11 cellular contexts compared by ENCODE assay signal in the genomic region with DNA sequence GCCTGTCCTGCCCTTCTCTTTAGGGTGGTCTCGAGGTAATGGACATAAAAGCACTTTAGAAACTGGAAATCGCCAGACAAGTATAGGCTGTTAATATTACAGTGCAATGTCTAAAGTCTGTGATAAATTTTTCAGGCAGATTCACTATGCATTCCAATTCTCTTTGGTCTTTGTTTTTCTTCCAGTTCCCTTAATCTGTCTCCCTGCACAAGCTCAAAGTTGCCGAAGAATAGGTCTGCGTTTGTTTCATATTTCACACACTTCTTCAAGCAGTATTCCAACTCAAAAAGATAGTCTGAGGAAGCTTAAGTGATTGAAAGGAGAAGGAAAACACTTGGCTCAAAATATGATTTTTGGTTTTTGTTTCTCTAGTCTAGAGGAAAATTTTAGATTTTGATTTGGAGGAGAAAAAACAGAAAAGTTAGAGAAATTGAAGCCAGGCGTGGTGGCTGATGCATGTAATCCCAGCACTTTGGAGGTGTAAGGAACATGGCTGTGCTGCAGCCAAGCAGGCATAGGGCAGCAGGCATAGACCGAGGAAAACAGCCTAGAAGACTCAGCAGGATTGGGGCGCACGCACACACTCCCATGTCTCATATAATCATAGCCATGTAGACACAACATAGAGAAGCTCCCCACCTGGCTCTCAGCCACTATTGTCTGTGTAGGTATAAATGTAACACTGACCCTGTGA.
A peak's percentile ranks its signal among the peaks of the same experiment; 100 is the strongest.
DNase-seq lines count a peak whose midpoint lies in the region; ATAC-seq and TF ChIP-seq lines count a peak whose summit lies in the region.
"Had no signal": no experiment of that assay in that cellular context is flagged by ENCODE, and none has a peak within 500 bp of the region (broad histone marks: within the 10 kb centered on the region; RNA-seq: fewer than 3 reads in every experiment).

No MANE protein-coding gene starts in this region.

- H3K27ac Mint-ChIP-seq in naive thymus-derived CD4-positive, alpha-beta T cell = no peak overlapping the region
- H3K27ac Mint-ChIP-seq: activated CD4-positive, alpha-beta T cell treated with anti-CD3 and anti-CD28 coated beads, Interleukin-2, amount 10 ng/mL, durations not matched to agents 7 days and 5 days had no signal

- no peak overlapping the region for H3K4ac ChIP-seq in mesenchymal stem cell (ENCODE audit: low read depth in 1 of 2, low read length in 2 of 2)

- POLR2A ChIA-PET in naive thymus-derived CD4-positive, alpha-beta T cell (lab: Charles Lee) = no interaction called here

- ATAC-seq in thoracic aorta (ENCODE audit: insufficient number of reproducible peaks, low FRiP score, low read depth) = no peak
- ATAC-seq in naive thymus-derived CD4-positive, alpha-beta T cell = no peak

- no peaks in the 10 kb centered on the region for H3K9me3 Mint-ChIP-seq in naive thymus-derived CD4-positive, alpha-beta T cell
- H3K9me3 Mint-ChIP-seq: activated CD4-positive, alpha-beta T cell treated with anti-CD3 and anti-CD28 coated beads, Interleukin-2, amount 10 ng/mL, durations not matched to agents 7 days and 5 days had no signal

- H3K36me3 Mint-ChIP-seq in naive thymus-derived CD4-positive, alpha-beta T cell = no peaks in the 10 kb centered on the region

- no peak overlapping the region for H4K91ac ChIP-seq in mesenchymal stem cell (ENCODE audit: low read length)

- no peak overlapping the region for H2BK5ac ChIP-seq in mesenchymal stem cell (ENCODE audit: low read depth, low read length, poor library complexity, severe bottlenecking)

- peak overlapping the region; percentile 48 for H3K4me2 ChIP-seq in mesenchymal stem cell (ENCODE audit: low read length, poor library complexity, severe bottlenecking)

- H2BK15ac ChIP-seq in mesenchymal stem cell (ENCODE audit: low read depth, poor library complexity, severe bottlenecking) = no peak overlapping the region

- H2AFZ ChIP-seq in mesenchymal stem cell (ENCODE audit: low read depth, low read length) = no peak overlapping the region

- no peak overlapping the region for H3K23ac ChIP-seq in mesenchymal stem cell (ENCODE audit: low read length in 2 of 2)

- H4K8ac ChIP-seq in mesenchymal stem cell (ENCODE audit: low read length) = peak overlapping the region; percentile 35

- H2BK120ac ChIP-seq in mesenchymal stem cell (ENCODE audit: low read depth, low read length) = no peak overlapping the region

- peak overlapping the region; percentile 61 for H2AK5ac ChIP-seq in mesenchymal stem cell (ENCODE audit: low read length, severe bottlenecking)

- no peak overlapping the region for H3K14ac ChIP-seq in mesenchymal stem cell (ENCODE audit: low read length in 2 of 2)

- H3K27me3 Mint-ChIP-seq in naive thymus-derived CD4-positive, alpha-beta T cell = peaks cover 0 to 11% (median 4%) of the 10 kb centered on the region in 5 donors

- H3K4me1 Mint-ChIP-seq in naive thymus-derived CD4-positive, alpha-beta T cell = peaks cover 0 to 3% (median 0%) of the 10 kb centered on the region in 7 donors
- H3K4me1 Mint-ChIP-seq: activated CD4-positive, alpha-beta T cell treated with anti-CD3 and anti-CD28 coated beads, Interleukin-2, amount 10 ng/mL, durations not matched to agents 7 days and 5 days had no signal

- H2BK12ac ChIP-seq in mesenchymal stem cell (ENCODE audit: low read length in 2 of 2) = no peak overlapping the region

- CTCF ChIA-PET in naive thymus-derived CD4-positive, alpha-beta T cell (lab: Charles Lee) = no interaction called here

- H3K79me1 ChIP-seq in mesenchymal stem cell (replicated peaks; ENCODE audit: low read length, poor library complexity, severe bottlenecking) = no peaks in the 10 kb centered on the region

- peak overlapping the region; percentile 86 to 88 for H3K27ac ChIP-seq in breast epithelium
- H3K27ac ChIP-seq in mesenchymal stem cell (ENCODE audit: low read length, poor library complexity, severe bottlenecking) = peak overlapping the region; percentile 90
- peak overlapping the region; percentile 62 to 70 for H3K27ac ChIP-seq in thoracic aorta
- H3K27ac ChIP-seq in prostate gland = no peak overlapping the region
- H3K27ac ChIP-seq in naive thymus-derived CD4-positive, alpha-beta T cell (ENCODE audit: low read depth, low read length) = no peak overlapping the region

- H3K18ac ChIP-seq in mesenchymal stem cell (ENCODE audit: low read depth in 1 of 2, low read length in 2 of 2) = no peak overlapping the region

- TF ChIP-seq CTCF in HFF-Myc (IDR thresholded peaks at IDR 0.05; ENCODE audit: low read depth, low read length, missing control alignments) (no peak), breast epithelium (IDR thresholded peaks at IDR 0.05) (no peak), thoracic aorta (IDR thresholded peaks at IDR 0.05) (no peak), prostate gland (IDR thresholded peaks at IDR 0.05) (no peak)

- H3K4me1 ChIP-seq in breast epithelium (peaks cover 0 to 4% of the 10 kb centered on the region in 2 donors), mesenchymal stem cell (ENCODE audit: control insufficient read depth, insufficient read depth, low read depth, low read length) (peaks cover 20% of the 10 kb centered on the region), thoracic aorta (ENCODE audit: control insufficient read depth in 1 of 2, low read depth in 2 of 2) (peaks cover 12 to 28% of the 10 kb centered on the region in 2 donors), prostate gland (replicated peaks) (no peaks in the 10 kb centered on the region)
- H3K4me1 ChIP-seq in naive thymus-derived CD4-positive, alpha-beta T cell (ENCODE audit: control insufficient read depth in 2 of 2, insufficient read depth in 2 of 2, low read length in 2 of 2) = no peaks in the 10 kb centered on the region

- no peaks in the 10 kb centered on the region for H3K36me3 ChIP-seq in breast epithelium
- no peaks in the 10 kb centered on the region for H3K36me3 ChIP-seq in mesenchymal stem cell (ENCODE audit: control insufficient read depth in 1 of 2, insufficient read depth in 2 of 2, low read depth in 1 of 2, low read length in 2 of 2)
- no peaks in the 10 kb centered on the region for H3K36me3 ChIP-seq in thoracic aorta
- H3K36me3 ChIP-seq in prostate gland = no peaks in the 10 kb centered on the region
- no peaks in the 10 kb centered on the region for H3K36me3 ChIP-seq in naive thymus-derived CD4-positive, alpha-beta T cell (ENCODE audit: control insufficient read depth in 2 of 3, insufficient read depth in 3 of 3, low read length in 3 of 3)
- H3K36me3 ChIP-seq: Peyer's patch had no signal

- peak overlapping the region; percentile 50 for H3K9ac ChIP-seq in mesenchymal stem cell (ENCODE audit: low read length)

- H3K4me3 ChIP-seq in HFF-Myc (replicated peaks; ENCODE audit: low read depth, low read length) (peak overlapping the region; percentile 16; the same call in 1 of the 2 replicates), breast epithelium (peak overlapping the region in 1 of 3 donors; percentile 35), mesenchymal stem cell (ENCODE audit: insufficient read depth in 1 of 2, low read depth in 1 of 2, low read length in 2 of 2) (peak overlapping the region in 1 of 2 experiments; percentile 63), thoracic aorta (peak overlapping the region; percentile 25), prostate gland (no peak overlapping the region)
- no peak overlapping the region for H3K4me3 ChIP-seq in naive thymus-derived CD4-positive, alpha-beta T cell (ENCODE audit: low read length)
- H3K4me3 ChIP-seq: Peyer's patch had no signal

- no peak overlapping the region for H3K4me3 Mint-ChIP-seq in naive thymus-derived CD4-positive, alpha-beta T cell
- H3K4me3 Mint-ChIP-seq: activated CD4-positive, alpha-beta T cell treated with anti-CD3 and anti-CD28 coated beads, Interleukin-2, amount 10 ng/mL, durations not matched to agents 7 days and 5 days had no signal

- DNase-seq in HFF-Myc (ENCODE audit: extremely low read depth, low read depth) (no peak), breast epithelium (ENCODE audit: low spot score in 2 of 2) (peak in 1 of 2 donors; percentile 21), mesenchymal stem cell (no peak), thoracic aorta (ENCODE audit: low spot score) (no peak), NCI-H1048 (lab: John Stamatoyannopoulos, UW) (no peak), prostate gland (ENCODE audit: low spot score) (no peak)
- DNase-seq in naive thymus-derived CD4-positive, alpha-beta T cell = no peak
- DNase-seq in activated naive CD4-positive, alpha-beta T cell treated with anti-CD3 and anti-CD28 coated beads, Interleukin-2, amount 50 U/mL, for 16 hours = no peak
- DNase-seq: activated CD4-positive, alpha-beta T cell treated with anti-CD3 and anti-CD28 coated beads, Interleukin-2, amount 10 ng/mL, durations not matched to agents 7 days and 5 days; COR-L47 had no signal

- intact Hi-C loops in breast epithelium (cut with DNase I; ENCODE audit: low total_unique reads) (no loop called here), prostate gland (cut with DNase I) (no loop called here)
- intact Hi-C loops in naive thymus-derived CD4-positive, alpha-beta T cell (cut with micrococcal nuclease) = no loop called here

- TF ChIP-seq POLR2A in breast epithelium (IDR thresholded peaks at IDR 0.05) (no peak), prostate gland (IDR thresholded peaks at IDR 0.05) (no peak)

- no peaks in the 10 kb centered on the region for H3K27me3 ChIP-seq in breast epithelium
- no peaks in the 10 kb centered on the region for H3K27me3 ChIP-seq in mesenchymal stem cell (ENCODE audit: control insufficient read depth in 1 of 2, insufficient read depth in 1 of 2, low read length in 2 of 2)
- no peaks in the 10 kb centered on the region for H3K27me3 ChIP-seq in thoracic aorta (replicated peaks; ENCODE audit: insufficient read depth)
- no peaks in the 10 kb centered on the region for H3K27me3 ChIP-seq in prostate gland (replicated peaks; ENCODE audit: insufficient read depth)
- no peaks in the 10 kb centered on the region for H3K27me3 ChIP-seq in naive thymus-derived CD4-positive, alpha-beta T cell (ENCODE audit: control insufficient read depth in 2 of 2, insufficient read depth in 2 of 2, low read length in 2 of 2)
- H3K27me3 ChIP-seq: Peyer's patch had no signal

- 97% methylated on average over 2 of the region's 8 CpGs for WGBS in mesenchymal stem cell
- 64% methylated on average over 8 of the region's 8 CpGs for WGBS in prostate gland

- H3K9me3 ChIP-seq in breast epithelium (no peaks in the 10 kb centered on the region), mesenchymal stem cell (ENCODE audit: control insufficient read depth, low read length) (no peaks in the 10 kb centered on the region), thoracic aorta (no peaks in the 10 kb centered on the region), prostate gland (no peaks in the 10 kb centered on the region)
- no peaks in the 10 kb centered on the region for H3K9me3 ChIP-seq in naive thymus-derived CD4-positive, alpha-beta T cell (ENCODE audit: control insufficient read depth in 2 of 3, low read length in 3 of 3)
- H3K9me3 ChIP-seq: Peyer's patch had no signal

Comparison
In these comparisons a context has a peak if more than half of its experiments do, and no peak if none do; other contexts are left out.
1. H3K4me3 ChIP-seq: peak in HFF-Myc (single experiment) and thoracic aorta (single experiment); none in prostate gland (0 of 2) and naive thymus-derived CD4-positive, alpha-beta T cell (single experiment).
2. H3K27ac ChIP-seq: peak in breast epithelium (2 of 2), mesenchymal stem cell (single experiment) and thoracic aorta (2 of 2); none in prostate gland (0 of 2) and naive thymus-derived CD4-positive, alpha-beta T cell (single experiment).